ENCODE assay signal across 8 cellular contexts in the genomic region with DNA sequence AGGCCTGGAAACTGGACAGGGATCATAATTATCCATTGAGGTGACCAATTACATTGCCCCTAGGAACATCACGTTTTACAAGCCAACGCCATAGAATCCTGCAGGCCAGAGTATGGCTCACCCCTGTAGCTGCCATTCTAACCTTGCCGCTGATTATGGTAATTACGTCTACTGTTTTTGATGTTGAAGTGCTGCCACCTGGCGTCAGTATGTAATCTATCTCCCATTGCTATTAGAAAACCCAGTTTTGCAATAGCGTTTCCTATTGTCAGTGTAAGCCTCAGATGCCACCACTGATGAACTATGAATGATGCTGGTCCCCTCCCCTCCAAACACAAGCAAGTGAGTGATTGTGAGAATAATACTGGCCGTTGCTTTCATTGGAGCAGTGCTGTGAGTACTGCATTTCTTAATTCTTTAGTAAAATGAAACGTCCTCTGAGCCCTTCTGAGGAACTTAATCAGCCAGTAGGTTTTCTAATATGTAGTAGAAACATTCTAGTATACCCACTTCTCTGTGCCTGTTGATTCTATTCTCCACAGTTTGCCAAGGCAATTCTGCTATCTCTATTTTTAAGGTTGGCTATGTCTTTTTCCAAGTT.
DNase-seq lines count a peak whose midpoint lies in the region; ATAC-seq, FAIRE-seq and TF ChIP-seq lines count a peak whose summit lies in the region.

No MANE protein-coding gene starts in this region.

- no peak overlapping the region for H3K9ac ChIP-seq in colonic mucosa (ENCODE audit: low read depth in 2 of 2, low read length in 2 of 2)

- H3K36me3 ChIP-seq in colonic mucosa (no peaks in the 10 kb centered on the region), lung (ENCODE audit: control insufficient read depth in 2 of 2, insufficient read depth in 2 of 2, low read length in 2 of 2) (no peaks in the 10 kb centered on the region)

- H3K27me3 ChIP-seq in colonic mucosa, result no peaks in the 10 kb centered on the region
- no peaks in the 10 kb centered on the region for H3K27me3 ChIP-seq in lung (ENCODE audit: control insufficient read depth, insufficient read depth)

- TF ChIP-seq POLR2A in GM12892 (IDR thresholded peaks at IDR 0.05; ENCODE audit: low read depth, low read length), result no peak
- TF ChIP-seq POLR2A in NB4 (IDR thresholded peaks at IDR 0.05; ENCODE audit: extremely low read depth, insufficient read length), result no peak

- H3K27ac ChIP-seq in colonic mucosa (no peak overlapping the region), lung (ENCODE audit: low read depth in 1 of 2, low read length in 1 of 2) (no peak overlapping the region)

- DNase-seq in AG08395 (ENCODE audit: low spot score), result peak; percentile 49
- DNase-seq in GM12892 (ENCODE audit: insufficient read length), result no peak
- peak; percentile 66 for DNase-seq in NB4 (ENCODE audit: low read depth)
- DNase-seq in SKM-1 treated with dmso at 0.1 percent for 144 hours (lab: John Stamatoyannopoulos, UW; ENCODE audit: unreplicated experiment), result peak; percentile 65
- peak; percentile 53 for DNase-seq in colonic mucosa
- DNase-seq in lung (ENCODE audit: low spot score), result peak; percentile 37
- DNase-seq in stromal cell of bone marrow (ENCODE audit: low read depth), result peak; percentile 35

- peak; percentile 86 for FAIRE-seq in GM12892 (lab: Jason Lieb, UNC)

- intact Hi-C loops in colonic mucosa (cut with DNase I), result loop anchor here (5.0 to 10.0 kb wide), 3 partner anchors 123 to 678 kb away; no protein-coding TSS in a partner anchor

- TF ChIP-seq CTCF in NB4 (IDR thresholded peaks at IDR 0.05; ENCODE audit: low read depth, low read length) (peak; percentile 50), colonic mucosa (IDR thresholded peaks at IDR 0.05) (peak; percentile 55), lung (IDR thresholded peaks at IDR 0.05; ENCODE audit: control extremely low read depth, extremely low read depth) (peak; percentile 45)

- H3K4me1 ChIP-seq in colonic mucosa, result no peaks in the 10 kb centered on the region
- no peaks in the 10 kb centered on the region for H3K4me1 ChIP-seq in lung (ENCODE audit: control insufficient read depth in 2 of 2, insufficient read depth in 2 of 2, low read length in 2 of 2)

- no peak overlapping the region for H3K4me3 ChIP-seq in NB4 (ENCODE audit: low read depth, low read length)
- H3K4me3 ChIP-seq in colonic mucosa, result no peak overlapping the region
- H3K4me3 ChIP-seq in lung, result no peak overlapping the region

- H3K9me3 ChIP-seq in colonic mucosa (no peaks in the 10 kb centered on the region), lung (ENCODE audit: control insufficient read depth in 2 of 2, insufficient read depth in 1 of 2, low read length in 1 of 2) (peaks cover 0 to 2% of the 10 kb centered on the region in 2 donors)

- 12 to 15% methylated on average over 8 of the region's 8 CpGs for WGBS in lung, 2 donors

- ATAC-seq in HG02642 (IDR thresholded peaks at IDR 0.05; ENCODE audit: poor library complexity, unreplicated experiment) (peak; percentile 93), lung (ENCODE audit: insufficient read depth, low FRiP score) (peak; percentile 63)
